Comparison of ENCODE assay signal across 2 cellular contexts in genomic region chr11:33703234-33703633, GRCh38.
TF ChIP-seq lines count a peak whose summit lies in the region.

No MANE protein-coding gene starts in this region.

TF ChIP-seq in HCT116, 20 proteins besides CTCF, POLR2A, EP300 and RAD21:
- TF ChIP-seq EGR1 (IDR thresholded peaks at IDR 0.05; ENCODE audit: low read depth) (no peak), EZH2 (IDR thresholded peaks at IDR 0.05) (no peak), POLR2AphosphoS5 (IDR thresholded peaks at IDR 0.05; ENCODE audit: low read depth, low read length) (0 out of 2 replicates have a peak, but pooled peaks have one; percentile 15), SIN3A (IDR thresholded peaks at IDR 0.05; ENCODE audit: low read depth) (no peak), MAX (IDR thresholded peaks at IDR 0.05) (no peak)
TF ChIP-seq in HCT116: peak in this region for 1.

TF ChIP-seq in HepG2, 621 proteins besides CTCF, POLR2A, EP300 and RAD21:
- TF ChIP-seq GATAD2A (CRISPR knock-in tag; IDR thresholded peaks at IDR 0.05) (peak; percentile 44), TBX3 (IDR thresholded peaks at IDR 0.05; ENCODE audit: borderline replicate concordance) (no peak), SRY (CRISPR knock-in tag; IDR thresholded peaks at IDR 0.05) (no peak), BCL6 (CRISPR knock-in tag; IDR thresholded peaks at IDR 0.05) (peak; percentile 83), MTF1 (CRISPR knock-in tag; IDR thresholded peaks at IDR 0.05) (no peak), PAXIP1 (CRISPR knock-in tag; conservative IDR thresholded peaks at IDR 0.05) (peak; percentile 30; the same call in 1 of the 2 replicates), HNF4G (IDR thresholded peaks at IDR 0.05; ENCODE audit: borderline replicate concordance, low read depth, low read length) (peak; percentile 21; the same call in 1 of the 2 replicates), HNF4G (CRISPR knock-in tag; IDR thresholded peaks at IDR 0.05; ENCODE audit: borderline replicate concordance, low read depth) (no peak), ZNF549 (CRISPR knock-in tag; IDR thresholded peaks at IDR 0.05) (no peak), CENPX (CRISPR knock-in tag; IDR thresholded peaks at IDR 0.05) (no peak), KMT2B (CRISPR knock-in tag; IDR thresholded peaks at IDR 0.05) (no peak), ATF1 (CRISPR knock-in tag; IDR thresholded peaks at IDR 0.05) (0 out of 2 replicates have a peak, but pooled peaks have one; percentile 15), ARID5B (CRISPR knock-in tag; IDR thresholded peaks at IDR 0.05) (peak; percentile 35; the same call in 1 of the 2 replicates), TEAD3 (CRISPR knock-in tag; optimal IDR thresholded peaks at IDR 0.05; ENCODE audit: borderline replicate concordance) (no peak), CEBPB (IDR thresholded peaks at IDR 0.05; ENCODE audit: borderline replicate concordance, low read depth, low read length) (0 out of 2 replicates have a peak, but pooled peaks have one; percentile 29), HNF4A (CRISPR knock-in tag; IDR thresholded peaks at IDR 0.05) (peak; percentile 61; the same call in 1 of the 2 replicates), CEBPG (CRISPR knock-in tag; IDR thresholded peaks at IDR 0.05) (peak; percentile 27; the same call in 1 of the 2 replicates), KLF15 (CRISPR knock-in tag; IDR thresholded peaks at IDR 0.05; ENCODE audit: borderline replicate concordance) (no peak), RARA (CRISPR knock-in tag; IDR thresholded peaks at IDR 0.05) (peak; percentile 28; the same call in 1 of the 2 replicates), ZNF430 (CRISPR knock-in tag; IDR thresholded peaks at IDR 0.05) (no peak)
- TF ChIP-seq, protein P1, sequence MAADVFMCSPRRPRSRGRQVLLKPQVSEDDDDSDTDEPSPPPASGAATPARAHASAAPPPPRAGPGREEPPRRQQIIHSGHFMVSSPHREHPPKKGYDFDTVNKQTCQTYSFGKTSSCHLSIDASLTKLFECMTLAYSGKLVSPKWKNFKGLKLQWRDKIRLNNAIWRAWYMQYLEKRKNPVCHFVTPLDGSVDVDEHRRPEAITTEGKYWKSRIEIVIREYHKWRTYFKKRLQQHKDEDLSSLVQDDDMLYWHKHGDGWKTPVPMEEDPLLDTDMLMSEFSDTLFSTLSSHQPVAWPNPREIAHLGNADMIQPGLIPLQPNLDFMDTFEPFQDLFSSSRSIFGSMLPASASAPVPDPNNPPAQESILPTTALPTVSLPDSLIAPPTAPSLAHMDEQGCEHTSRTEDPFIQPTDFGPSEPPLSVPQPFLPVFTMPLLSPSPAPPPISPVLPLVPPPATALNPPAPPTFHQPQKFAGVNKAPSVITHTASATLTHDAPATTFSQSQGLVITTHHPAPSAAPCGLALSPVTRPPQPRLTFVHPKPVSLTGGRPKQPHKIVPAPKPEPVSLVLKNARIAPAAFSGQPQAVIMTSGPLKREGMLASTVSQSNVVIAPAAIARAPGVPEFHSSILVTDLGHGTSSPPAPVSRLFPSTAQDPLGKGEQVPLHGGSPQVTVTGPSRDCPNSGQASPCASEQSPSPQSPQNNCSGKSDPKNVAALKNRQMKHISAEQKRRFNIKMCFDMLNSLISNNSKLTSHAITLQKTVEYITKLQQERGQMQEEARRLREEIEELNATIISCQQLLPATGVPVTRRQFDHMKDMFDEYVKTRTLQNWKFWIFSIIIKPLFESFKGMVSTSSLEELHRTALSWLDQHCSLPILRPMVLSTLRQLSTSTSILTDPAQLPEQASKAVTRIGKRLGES (CRISPR knock-in tag; IDR thresholded peaks at IDR 0.05; ENCODE audit: borderline replicate concordance): no peak
- TF ChIP-seq, protein P2, sequence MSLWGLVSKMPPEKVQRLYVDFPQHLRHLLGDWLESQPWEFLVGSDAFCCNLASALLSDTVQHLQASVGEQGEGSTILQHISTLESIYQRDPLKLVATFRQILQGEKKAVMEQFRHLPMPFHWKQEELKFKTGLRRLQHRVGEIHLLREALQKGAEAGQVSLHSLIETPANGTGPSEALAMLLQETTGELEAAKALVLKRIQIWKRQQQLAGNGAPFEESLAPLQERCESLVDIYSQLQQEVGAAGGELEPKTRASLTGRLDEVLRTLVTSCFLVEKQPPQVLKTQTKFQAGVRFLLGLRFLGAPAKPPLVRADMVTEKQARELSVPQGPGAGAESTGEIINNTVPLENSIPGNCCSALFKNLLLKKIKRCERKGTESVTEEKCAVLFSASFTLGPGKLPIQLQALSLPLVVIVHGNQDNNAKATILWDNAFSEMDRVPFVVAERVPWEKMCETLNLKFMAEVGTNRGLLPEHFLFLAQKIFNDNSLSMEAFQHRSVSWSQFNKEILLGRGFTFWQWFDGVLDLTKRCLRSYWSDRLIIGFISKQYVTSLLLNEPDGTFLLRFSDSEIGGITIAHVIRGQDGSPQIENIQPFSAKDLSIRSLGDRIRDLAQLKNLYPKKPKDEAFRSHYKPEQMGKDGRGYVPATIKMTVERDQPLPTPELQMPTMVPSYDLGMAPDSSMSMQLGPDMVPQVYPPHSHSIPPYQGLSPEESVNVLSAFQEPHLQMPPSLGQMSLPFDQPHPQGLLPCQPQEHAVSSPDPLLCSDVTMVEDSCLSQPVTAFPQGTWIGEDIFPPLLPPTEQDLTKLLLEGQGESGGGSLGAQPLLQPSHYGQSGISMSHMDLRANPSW (CRISPR knock-in tag; IDR thresholded peaks at IDR 0.05; ENCODE audit: borderline replicate concordance): no peak
- TF ChIP-seq, protein P3, sequence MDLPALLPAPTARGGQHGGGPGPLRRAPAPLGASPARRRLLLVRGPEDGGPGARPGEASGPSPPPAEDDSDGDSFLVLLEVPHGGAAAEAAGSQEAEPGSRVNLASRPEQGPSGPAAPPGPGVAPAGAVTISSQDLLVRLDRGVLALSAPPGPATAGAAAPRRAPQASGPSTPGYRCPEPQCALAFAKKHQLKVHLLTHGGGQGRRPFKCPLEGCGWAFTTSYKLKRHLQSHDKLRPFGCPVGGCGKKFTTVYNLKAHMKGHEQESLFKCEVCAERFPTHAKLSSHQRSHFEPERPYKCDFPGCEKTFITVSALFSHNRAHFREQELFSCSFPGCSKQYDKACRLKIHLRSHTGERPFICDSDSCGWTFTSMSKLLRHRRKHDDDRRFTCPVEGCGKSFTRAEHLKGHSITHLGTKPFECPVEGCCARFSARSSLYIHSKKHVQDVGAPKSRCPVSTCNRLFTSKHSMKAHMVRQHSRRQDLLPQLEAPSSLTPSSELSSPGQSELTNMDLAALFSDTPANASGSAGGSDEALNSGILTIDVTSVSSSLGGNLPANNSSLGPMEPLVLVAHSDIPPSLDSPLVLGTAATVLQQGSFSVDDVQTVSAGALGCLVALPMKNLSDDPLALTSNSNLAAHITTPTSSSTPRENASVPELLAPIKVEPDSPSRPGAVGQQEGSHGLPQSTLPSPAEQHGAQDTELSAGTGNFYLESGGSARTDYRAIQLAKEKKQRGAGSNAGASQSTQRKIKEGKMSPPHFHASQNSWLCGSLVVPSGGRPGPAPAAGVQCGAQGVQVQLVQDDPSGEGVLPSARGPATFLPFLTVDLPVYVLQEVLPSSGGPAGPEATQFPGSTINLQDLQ (CRISPR knock-in tag; IDR thresholded peaks at IDR 0.05): no peak
